In genomic region chr4:116413222-116413621, GRCh38 we compare ENCODE assay signal across 17 cellular contexts.
"Had no signal": no experiment of that assay in that cellular context is flagged by ENCODE, and none has a peak within 500 bp of the region (broad histone marks: within the 10 kb centered on the region; RNA-seq: fewer than 3 reads in every experiment).

No MANE protein-coding gene starts in this region.

- FAIRE-seq: colon had no signal

- H3K36me3 ChIP-seq: tibial artery had no signal

- H3K27ac ChIP-seq: dorsolateral prefrontal cortex, tibial artery had no signal

- ATAC-seq: activated CD8-positive, alpha-beta T cell treated with anti-CD3 and anti-CD28 coated beads for 36 hours; activated T-helper 17 cell treated with anti-CD3 and anti-CD28 coated beads, Interleukin-2, amount 50 U/mL, for 72 hours; mucosa of descending colon; stimulated activated naive CD8-positive, alpha-beta T cell treated with anti-CD3 and anti-CD28 coated beads, Interleukin-15, Interleukin-2, amounts not matched to agents 100 U/mL and 50 U/mL, for 24 hours had no signal

- DNase-seq: activated B cell treated with CpG ODN at 0.5 μM for 24 hours; activated CD4-positive, alpha-beta T cell treated with anti-CD3 and anti-CD28 coated beads, Interleukin-2, amount 10 ng/mL, durations not matched to agents 24 days and 14 days; activated CD8-positive, alpha-beta T cell treated with anti-CD3 and anti-CD28 coated beads for 36 hours; activated naive CD4-positive, alpha-beta T cell; activated naive CD8-positive, alpha-beta T cell treated with anti-CD3 and anti-CD28 coated beads for 36 hours; activated T-cell treated with anti-CD3 and anti-CD28 coated beads, Interleukin-2, amount 50 U/mL, for 1 hour; amniotic stem cell; central memory CD4-positive, alpha-beta T cell; dorsolateral prefrontal cortex; mesenchymal stem cell; mucosa of descending colon; naive B cell; stimulated activated naive CD8-positive, alpha-beta T cell treated with anti-CD3 and anti-CD28 coated beads, Interleukin-15, Interleukin-2, amounts not matched to agents 100 U/mL and 50 U/mL, for 24 hours; substantia nigra; tibial artery had no signal

- H3K4me3 ChIP-seq: dorsolateral prefrontal cortex, mucosa of descending colon, tibial artery had no signal

- H3K4me1 ChIP-seq: tibial artery had no signal

- H3K27me3 ChIP-seq: dorsolateral prefrontal cortex, tibial artery had no signal
